Comparison of ENCODE assay signal across 15 cellular contexts in the genomic region with DNA sequence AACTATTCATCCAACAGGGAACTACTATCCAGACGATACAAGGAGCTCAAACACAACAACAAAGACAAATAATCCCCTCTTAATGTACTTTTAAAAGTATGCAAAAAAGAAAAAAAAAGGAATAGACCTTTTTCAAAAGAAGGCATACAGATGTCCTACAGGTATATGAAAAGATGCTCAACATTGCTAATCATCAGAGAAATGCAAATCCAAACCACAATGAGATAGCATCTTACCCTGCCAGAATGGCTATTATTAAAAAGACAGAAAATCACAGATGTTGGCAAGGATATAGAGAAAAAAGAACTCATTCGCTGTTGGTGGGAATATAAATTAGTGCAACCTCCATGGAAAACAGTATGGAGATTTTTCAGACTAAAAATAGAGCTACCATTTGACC.
DNase-seq lines count a peak whose midpoint lies in the region; ATAC-seq, FAIRE-seq and TF ChIP-seq lines count a peak whose summit lies in the region.
"Had no signal": no experiment of that assay in that cellular context is flagged by ENCODE, and none has a peak within 500 bp of the region (broad histone marks: within the 10 kb centered on the region; RNA-seq: fewer than 3 reads in every experiment).

No MANE protein-coding gene starts in this region.

- no peaks in the 10 kb centered on the region for H3K9me3 ChIP-seq in MM.1S (replicated peaks; ENCODE audit: insufficient read depth, low read length)
- no peaks in the 10 kb centered on the region for H3K9me3 ChIP-seq in K562 (replicated peaks; ENCODE audit: control insufficient read depth, insufficient read depth, low read depth, low read length)

- intact Hi-C loops in K562 (cut with micrococcal nuclease) = no loop called here

- H3K4me2 ChIP-seq in MM.1S (ENCODE audit: low read depth, low read length) (peak overlapping the region; percentile 75), K562 (ENCODE audit: insufficient read depth, low read length) (no peak overlapping the region)

- peak; percentile 6 for FAIRE-seq in K562 (lab: Jason Lieb, UNC)
- FAIRE-seq: H1, HTR-8/SVneo had no signal

- TF ChIP-seq POLR2A in K562 (conservative IDR thresholded peaks at IDR 0.05) = no peak

- H3K9ac ChIP-seq in MM.1S (ENCODE audit: low read length) (peak overlapping the region; percentile 92), K562 (ENCODE audit: insufficient read depth in 1 of 2, low read depth in 2 of 2, low read length in 2 of 2) (no peak overlapping the region)

- H3K79me2 ChIP-seq in MM.1S (ENCODE audit: low read length) (no peaks in the 10 kb centered on the region), K562 (ENCODE audit: control insufficient read depth, insufficient read depth, low read length) (no peaks in the 10 kb centered on the region)

- CTCF ChIA-PET in K562 (lab: Yijun Ruan, JAX; ENCODE audit: low intra/inter-chr PET ratio) = no interaction called here

- peaks cover 84% of the 10 kb centered on the region for H3F3A ChIP-seq in MM.1S (ENCODE audit: insufficient read depth, low read length)

- ATAC-seq in K562 (no peak), HG02973 (IDR thresholded peaks at IDR 0.05; ENCODE audit: unreplicated experiment) (no peak)

- no peak overlapping the region for H2AFZ ChIP-seq in MM.1S (ENCODE audit: low read length)
- no peak overlapping the region for H2AFZ ChIP-seq in K562 (ENCODE audit: low read depth, low read length)

- H3K27ac ChIP-seq in MM.1S (ENCODE audit: low read length) = peak overlapping the region; percentile 98
- no peak overlapping the region for H3K27ac ChIP-seq in K562 (ENCODE audit: extremely low read depth, low read depth, low read length)
- peak overlapping the region; percentile 91 for H3K27ac ChIP-seq in substantia nigra (ENCODE audit: low read depth, low read length, poor library complexity, severe bottlenecking)

- TF ChIP-seq CTCF in GM12875 (IDR thresholded peaks at IDR 0.05; ENCODE audit: borderline replicate concordance, insufficient read depth, low read depth, low read length) = no peak
- no peak for TF ChIP-seq CTCF in MM.1S (IDR thresholded peaks at IDR 0.05; ENCODE audit: low read length)
- no peak for TF ChIP-seq CTCF in K562 (IDR thresholded peaks at IDR 0.05 in 2 of 3, conservative IDR thresholded peaks at IDR 0.05 in 1 of 3; ENCODE audit: insufficient read depth in 2 of 3, low read depth in 1 of 3, low read length in 3 of 3)

- no peak for TF ChIP-seq RAD21 in K562 (CRISPR knock-in tag; conservative IDR thresholded peaks at IDR 0.05 in 1 of 2, IDR thresholded peaks at IDR 0.05 in 1 of 2)

- 14% methylated on average over 2 of the region's 2 CpGs for WGBS in K562 (ENCODE audit: insufficient coverage, low coverage, missing lambda C conversion rate)

- H3K9me1 ChIP-seq in K562 (ENCODE audit: control insufficient read depth, insufficient read depth, low read length) = no peaks in the 10 kb centered on the region

- POLR2A ChIA-PET in K562 (lab: Yijun Ruan, JAX) = interaction anchor here (1.4 kb wide), 1 partner anchor 16 kb away, joined by 6 read pairs; no protein-coding TSS in a partner anchor

- H3K4me3 ChIP-seq in GM12875 (ENCODE audit: low read depth, low read length) (peak overlapping the region; percentile 49), MM.1S (ENCODE audit: low read length) (peak overlapping the region; percentile 45; the same call in 1 of the 2 replicates), K562 (no peak overlapping the region)

- no peaks in the 10 kb centered on the region for H3K36me3 ChIP-seq in MM.1S (replicated peaks; ENCODE audit: insufficient read depth, low read length)
- no peaks in the 10 kb centered on the region for H3K36me3 ChIP-seq in K562 (ENCODE audit: control insufficient read depth, insufficient read depth, low read length)

- no TSS peak for BruUV-seq in K562 (replicated peaks; lab: Mats Ljungman, UMichigan)

- H3K4me1 ChIP-seq in MM.1S (ENCODE audit: low read length) = peaks cover 91% of the 10 kb centered on the region
- H3K4me1 ChIP-seq in K562 (replicated peaks in 1 of 2; ENCODE audit: control insufficient read depth in 2 of 2, insufficient read depth in 2 of 2, low read length in 2 of 2) = peaks cover 0 to 5% of the 10 kb centered on the region in 2 experiments; a peak in 3 of 5 replicates

- TF ChIP-seq EP300 in K562 (IDR thresholded peaks at IDR 0.05; ENCODE audit: low read length) = no peak

- H3K27me3 ChIP-seq in MM.1S (replicated peaks; ENCODE audit: insufficient read depth, low read length) (no peaks in the 10 kb centered on the region), K562 (ENCODE audit: control insufficient read depth in 2 of 2, insufficient read depth in 2 of 2, low read length in 2 of 2) (no peaks in the 10 kb centered on the region)

- peak; percentile 62 for DNase-seq in MM.1S
- no peak for DNase-seq in K562 (ENCODE audit: extremely low read depth in 1 of 4, low spot score in 3 of 4)
- DNase-seq in substantia nigra (lab: John Stamatoyannopoulos, UW) = no peak
- DNase-seq in GDM1 (lab: John Stamatoyannopoulos, UW) = no peak
- DNase-seq in activated CD4-positive, alpha-beta T cell treated with anti-CD3 and anti-CD28 coated beads for 48 hours = no peak
- DNase-seq: NCI-H1092 treated with DMSO at 0.1 percent for 48 hours, NCI-H187 treated with DMSO at 0.1 percent for 48 hours, NCI-H2171, NCI-H774, SHP77 treated with DMSO at 0.1 percent for 48 hours, SW 1271 had no signal

- no peaks in the 10 kb centered on the region for H3K9me2 ChIP-seq in MM.1S (replicated peaks; ENCODE audit: insufficient read depth, low read length)

- H4K20me1 ChIP-seq in MM.1S (ENCODE audit: insufficient read depth, low read length) (no peaks in the 10 kb centered on the region), K562 (replicated peaks; ENCODE audit: control insufficient read depth, insufficient read depth, low read length) (no peaks in the 10 kb centered on the region)

- in situ Hi-C loops in K562 (cut with MboI) = no loop called here

TF ChIP-seq in K562, 482 proteins besides CTCF, POLR2A, EP300 and RAD21:
- no peak for TF ChIP-seq ZNF785 (CRISPR knock-in tag; IDR thresholded peaks at IDR 0.05)
- TF ChIP-seq, protein P1, sequence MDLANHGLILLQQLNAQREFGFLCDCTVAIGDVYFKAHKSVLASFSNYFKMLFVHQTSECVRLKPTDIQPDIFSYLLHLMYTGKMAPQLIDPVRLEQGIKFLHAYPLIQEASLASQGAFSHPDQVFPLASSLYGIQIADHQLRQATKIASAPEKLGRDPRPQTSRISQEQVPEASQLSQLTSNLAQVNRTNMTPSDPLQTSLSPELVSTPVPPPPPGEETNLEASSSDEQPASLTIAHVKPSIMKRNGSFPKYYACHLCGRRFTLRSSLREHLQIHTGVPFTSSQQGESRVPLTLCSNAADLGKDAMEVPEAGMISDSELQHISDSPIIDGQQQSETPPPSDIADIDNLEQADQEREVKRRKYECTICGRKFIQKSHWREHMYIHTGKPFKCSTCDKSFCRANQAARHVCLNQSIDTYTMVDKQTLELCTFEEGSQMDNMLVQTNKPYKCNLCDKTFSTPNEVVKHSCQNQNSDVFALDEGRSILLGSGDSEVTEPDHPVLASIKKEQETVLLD (IDR thresholded peaks at IDR 0.05) = no peak
- TF ChIP-seq ZKSCAN8 (CRISPR knock-in tag; IDR thresholded peaks at IDR 0.05) = no peak
- no peak for TF ChIP-seq ILK (tag; IDR thresholded peaks at IDR 0.05; ENCODE audit: borderline replicate concordance, low read depth)
- TF ChIP-seq MBD2 (IDR thresholded peaks at IDR 0.05; ENCODE audit: borderline replicate concordance, low read depth) = no peak
- TF ChIP-seq EP400 (IDR thresholded peaks at IDR 0.05) = no peak
- TF ChIP-seq U2AF1 (optimal IDR thresholded peaks at IDR 0.05; ENCODE audit: low read depth, low read length) = no peak
- TF ChIP-seq ZBTB17 (CRISPR knock-in tag; IDR thresholded peaks at IDR 0.05) = no peak
- no peak for TF ChIP-seq SP1 (CRISPR knock-in tag; IDR thresholded peaks at IDR 0.05)
- TF ChIP-seq HNRNPLL (IDR thresholded peaks at IDR 0.05; ENCODE audit: low read depth, low read length, poor library complexity, severe bottlenecking) = no peak
- no peak for TF ChIP-seq KLF1 (tag; IDR thresholded peaks at IDR 0.05)
- no peak for TF ChIP-seq SREBF1 (IDR thresholded peaks at IDR 0.05; ENCODE audit: borderline replicate concordance, low read depth, low read length)
- TF ChIP-seq ZNF717 (CRISPR knock-in tag; IDR thresholded peaks at IDR 0.05) = no peak
- no peak for TF ChIP-seq NBN (IDR thresholded peaks at IDR 0.05; ENCODE audit: low read depth)
- TF ChIP-seq CHD1 (IDR thresholded peaks at IDR 0.05; ENCODE audit: low read length) = no peak
